32 cellular contexts compared by ENCODE assay signal in the genomic region with DNA sequence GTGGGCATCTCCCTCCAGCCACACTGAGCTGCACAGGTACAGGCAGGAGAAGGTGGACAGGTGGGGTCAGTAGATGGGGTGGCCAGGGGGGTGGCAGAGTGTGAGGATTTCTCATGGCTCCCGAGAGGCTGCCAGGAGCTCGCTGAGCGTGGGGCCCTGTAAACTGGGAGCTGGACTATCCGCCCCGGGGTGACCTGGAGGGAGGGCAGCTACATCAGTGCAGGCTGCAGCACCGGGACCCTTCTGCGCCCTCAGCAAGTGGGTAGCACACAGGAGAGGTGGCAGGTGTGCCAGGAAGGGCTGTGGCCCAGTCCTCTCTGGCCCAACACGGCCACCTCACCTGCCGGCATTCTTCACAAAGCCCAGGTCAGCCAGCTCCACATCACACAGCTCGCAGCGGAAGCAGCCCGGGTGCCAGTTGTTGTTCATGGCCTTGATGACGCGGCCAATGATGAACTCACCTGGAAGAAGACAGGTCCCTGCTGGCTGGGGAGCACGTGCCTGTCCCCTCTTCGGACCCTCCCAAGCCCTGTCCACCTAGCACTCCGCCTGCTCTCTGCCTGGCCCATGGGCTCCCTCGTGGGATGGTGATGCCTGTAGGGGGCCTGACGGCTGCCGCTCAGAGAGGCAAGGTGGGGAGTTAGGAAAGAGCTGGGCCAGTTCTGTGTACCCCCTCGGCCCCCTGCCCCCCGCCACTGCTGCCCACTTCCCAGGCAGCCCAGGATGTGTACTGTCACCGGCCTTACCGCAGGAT. TPM values are rescaled to one million over a fixed set of nuclear protein-coding genes. Genes with fewer than 3 reads are reported as not detected.
DNase-seq lines count a peak whose midpoint lies in the region; ATAC-seq and TF ChIP-seq lines count a peak whose summit lies in the region.
"Had no signal": no experiment of that assay in that cellular context is flagged by ENCODE, and none has a peak within 500 bp of the region (broad histone marks: within the 10 kb centered on the region; RNA-seq: fewer than 3 reads in every experiment).

No MANE protein-coding gene starts in this region.

- H3K27me3 ChIP-seq in upper lobe of left lung: no peaks in the 10 kb centered on the region
- H3K27me3 ChIP-seq: brain microvascular endothelial cell, pancreas, right lobe of liver had no signal

- peak overlapping the region; percentile 25 to 96 (median 80) for H3K27ac ChIP-seq in upper lobe of left lung
- H3K27ac ChIP-seq: brain microvascular endothelial cell, pancreas, right lobe of liver had no signal

- no peak for TF ChIP-seq EP300 in upper lobe of left lung (IDR thresholded peaks at IDR 0.05)

- no peak for DNase-seq in endothelial cell (ENCODE audit: low spot score)
- peak; percentile 32 for DNase-seq in left ventricle myocardium superior
- DNase-seq in posterior vena cava (ENCODE audit: low spot score): peak; percentile 76
- DNase-seq in upper lobe of left lung: peak in 1 of 2 donors; percentile 64
- DNase-seq in activated gamma-delta T cell (lab: John Stamatoyannopoulos, UW): no peak
- DNase-seq in GM19240 (ENCODE audit: insufficient read length, low spot score): no peak
- no peak for DNase-seq in SHP77 (lab: John Stamatoyannopoulos, UW)
- DNase-seq: activated CD8-positive, alpha-beta memory T cell treated with anti-CD3 and anti-CD28 coated beads, Interleukin-2, amount 50 U/mL, for 48 hours; activated CD8-positive, alpha-beta T cell treated with anti-CD3 and anti-CD28 coated beads for 36 hours; amniotic stem cell; brain microvascular endothelial cell; C1 segment of cervical spinal cord; DMS53; mammary epithelial cell; NCI-H1105; NCI-H2029 treated with DMSO at 0.1 percent for 48 hours; NCI-H526; PC-3; SHP77 treated with DMSO at 0.1 percent for 48 hours; stimulated activated CD4-positive, alpha-beta T cell treated with anti-CD3 and anti-CD28 coated beads, Interleukin-4, amount 100 ng/mL, for 1 hour had no signal

- H3K4me1 ChIP-seq in upper lobe of left lung: peaks cover 38 to 61% (median 55%) of the 10 kb centered on the region in 4 donors
- H3K4me1 ChIP-seq: HAP-1 had no signal

- H3K9me3 ChIP-seq in upper lobe of left lung: no peaks in the 10 kb centered on the region
- H3K9me3 ChIP-seq: HAP-1, mucosa of descending colon, pancreas, right lobe of liver had no signal

- ATAC-seq in left ventricle myocardium superior (no peak), upper lobe of left lung (ENCODE audit: low FRiP score in 2 of 2) (no peak), esophagus mucosa (no peak)
- ATAC-seq: activated CD8-positive, alpha-beta T cell treated with anti-CD3 and anti-CD28 coated beads for 36 hours; K562; mucosa of descending colon; pancreas; PC-3; right lobe of liver had no signal

- WGBS in upper lobe of left lung, 2 donors: 90 to 95% methylated on average over 12 to 19 of the region's 24 CpGs

- H3K4me3 Mint-ChIP-seq in endothelial cell (ENCODE audit: unreplicated experiment): no peak overlapping the region
- H3K4me3 Mint-ChIP-seq: activated CD8-positive, alpha-beta T cell treated with anti-CD3 and anti-CD28 coated beads for 36 hours; activated naive CD4-positive, alpha-beta T cell treated with anti-CD3 and anti-CD28 coated beads, Interleukin-2, amount 50 U/mL, for 24 hours; activated T-helper 1 cell treated with anti-CD3 and anti-CD28 coated beads, Interleukin-12 subunit alpha, Interleukin-12 subunit beta, Interleukin-2, Interleukin-4 antibody, amounts not matched to agents 30 ng/mL and 10 ng/mL and 1 ng/mL, durations not matched to agents 14 hours and 24 hours and 36 hours; nephron; type B pancreatic cell had no signal

- H3K27ac Mint-ChIP-seq in endothelial cell (ENCODE audit: unreplicated experiment): peak overlapping the region; percentile 57
- H3K27ac Mint-ChIP-seq: activated CD8-positive, alpha-beta T cell treated with anti-CD3 and anti-CD28 coated beads for 36 hours; activated naive CD4-positive, alpha-beta T cell treated with anti-CD3 and anti-CD28 coated beads, Interleukin-2, amount 50 U/mL, for 24 hours; activated T-helper 1 cell treated with anti-CD3 and anti-CD28 coated beads, Interleukin-12 subunit alpha, Interleukin-12 subunit beta, Interleukin-2, Interleukin-4 antibody, amounts not matched to agents 30 ng/mL and 10 ng/mL and 1 ng/mL, durations not matched to agents 14 hours and 24 hours and 36 hours; nephron; type B pancreatic cell had no signal

- TF ChIP-seq POLR2A in upper lobe of left lung (IDR thresholded peaks at IDR 0.05): no peak

- no peak overlapping the region for H3K4me3 ChIP-seq in upper lobe of left lung
- H3K4me3 ChIP-seq: HAP-1, K562, mucosa of descending colon, pancreas, right lobe of liver had no signal

- intact Hi-C loops in left ventricle myocardium superior (cut with micrococcal nuclease): no loop called here
- intact Hi-C loops in posterior vena cava (cut with DNase I): no loop called here

- H3K9me3 Mint-ChIP-seq in endothelial cell (ENCODE audit: unreplicated experiment): no peaks in the 10 kb centered on the region
- H3K9me3 Mint-ChIP-seq: activated CD8-positive, alpha-beta T cell treated with anti-CD3 and anti-CD28 coated beads for 36 hours; activated naive CD4-positive, alpha-beta T cell treated with anti-CD3 and anti-CD28 coated beads, Interleukin-2, amount 50 U/mL, for 24 hours; activated T-helper 1 cell treated with anti-CD3 and anti-CD28 coated beads, Interleukin-12 subunit alpha, Interleukin-12 subunit beta, Interleukin-2, Interleukin-4 antibody, amounts not matched to agents 30 ng/mL and 10 ng/mL and 1 ng/mL, durations not matched to agents 14 hours and 24 hours and 36 hours; nephron; type B pancreatic cell had no signal

- H3K36me3 ChIP-seq in upper lobe of left lung: peaks cover 0 to 69% (median 14%) of the 10 kb centered on the region in 4 donors
- H3K36me3 ChIP-seq: brain microvascular endothelial cell, HAP-1, pancreas had no signal

- TF ChIP-seq CTCF in endothelial cell (IDR thresholded peaks at IDR 0.05; ENCODE audit: unreplicated experiment) (no peak), upper lobe of left lung (IDR thresholded peaks at IDR 0.05) (no peak)

- no peaks in the 10 kb centered on the region for H3K36me3 Mint-ChIP-seq in endothelial cell (ENCODE audit: low read depth, unreplicated experiment)
- H3K36me3 Mint-ChIP-seq: activated naive CD4-positive, alpha-beta T cell treated with anti-CD3 and anti-CD28 coated beads, Interleukin-2, amount 50 U/mL, for 24 hours; type B pancreatic cell had no signal

- H3K4me1 Mint-ChIP-seq in endothelial cell (ENCODE audit: unreplicated experiment): peaks cover 8% of the 10 kb centered on the region

- H3K27me3 Mint-ChIP-seq in endothelial cell (ENCODE audit: unreplicated experiment): peaks cover 18% of the 10 kb centered on the region
- H3K27me3 Mint-ChIP-seq: activated CD8-positive, alpha-beta T cell treated with anti-CD3 and anti-CD28 coated beads for 36 hours; activated naive CD4-positive, alpha-beta T cell treated with anti-CD3 and anti-CD28 coated beads, Interleukin-2, amount 50 U/mL, for 24 hours had no signal

RNA-seq across cellular contexts. Expression of a gene that starts 8.3 kb away (rescaled TPM):
- total RNA-seq in endothelial cell (ENCODE audit: unreplicated experiment): 0.15 TPM
- total RNA-seq in left ventricle myocardium superior: 0.25 TPM
- total RNA-seq in posterior vena cava: under 1 TPM in 1 of 2 donors, not detected in 1; 0.10 TPM
- under 1 TPM in 3 of 6 donors, not detected in 3; 0.17 to 0.46 (median 0.24) TPM for total RNA-seq in upper lobe of left lung
- total RNA-seq in esophagus mucosa: not detected
- total RNA-seq: activated CD8-positive, alpha-beta T cell treated with anti-CD3 and anti-CD28 coated beads for 36 hours; activated T-helper 1 cell treated with anti-CD3 and anti-CD28 coated beads, Interleukin-12 subunit alpha, Interleukin-12 subunit beta, Interleukin-2, Interleukin-4 antibody, amounts not matched to agents 30 ng/mL and 10 ng/mL and 1 ng/mL, durations not matched to agents 14 hours and 24 hours and 36 hours; K562; kidney epithelial cell; mammary epithelial cell; pancreas; right lobe of liver; T-helper 2 cell treated with Interferon-gamma antibody and Interleukin-4, amounts not matched to agents 100 ng/mL and 5 ng/mL, for 36 hours had no signal

RNA-seq across cellular contexts. Expression of a gene that starts 21.1 kb away (rescaled TPM):
- total RNA-seq in endothelial cell (ENCODE audit: unreplicated experiment) (3.8 TPM), left ventricle myocardium superior (274 TPM), posterior vena cava (100 to 1,000 TPM; 210 to 235 TPM), upper lobe of left lung (100 to 1,000 TPM in 4 of 6 donors, 10 to 100 TPM in 2; 33.6 to 169 (median 109) TPM), esophagus mucosa (6.0 TPM)

RNA-seq across cellular contexts. Expression of a gene that starts 47.0 kb away (rescaled TPM):
- total RNA-seq in endothelial cell (ENCODE audit: unreplicated experiment) (4.9 TPM), left ventricle myocardium superior (3.1 TPM), posterior vena cava (1 to 10 TPM; 4.3 to 4.7 TPM), upper lobe of left lung (10 to 100 TPM in 2 of 6 donors, 1 to 10 TPM in 4; 6.4 to 13.1 (median 9.1) TPM), esophagus mucosa (3.6 TPM)

Comparison
In these comparisons a context has a peak if more than half of its experiments do, and no peak if none do; other contexts are left out.
1. DNase-seq: peak in left ventricle myocardium superior (single experiment) and posterior vena cava (single experiment); none in endothelial cell (single experiment), activated gamma-delta T cell (single experiment), GM19240 (single experiment) and SHP77 (0 of 2).